8 cellular contexts compared by ENCODE assay signal in genomic region chr2:65213035-65213434, GRCh38.
"Had no signal": no experiment of that assay in that cellular context is flagged by ENCODE, and none has a peak within 500 bp of the region (broad histone marks: within the 10 kb centered on the region; RNA-seq: fewer than 3 reads in every experiment).

No MANE protein-coding gene starts in this region.

- H3K27ac ChIP-seq: HL-60 had no signal

- H3K9me3 ChIP-seq: HAP-1 had no signal

- DNase-seq: GOT3, H7, HFFc6, KBM-7 had no signal

- ATAC-seq: HCT116, HepG2 had no signal

- H3K4me1 ChIP-seq: HAP-1 had no signal

- H3K36me3 ChIP-seq: HAP-1 had no signal

- H3K4me3 ChIP-seq: HAP-1 had no signal
